ENCODE assay signal across 10 cellular contexts in genomic region chr5:123809594-123810172, GRCh38.
A peak's percentile ranks its signal among the peaks of the same experiment; 100 is the strongest.
DNase-seq lines count a peak whose midpoint lies in the region; ATAC-seq and TF ChIP-seq lines count a peak whose summit lies in the region.
"Had no signal": no experiment of that assay in that cellular context is flagged by ENCODE, and none has a peak within 500 bp of the region (broad histone marks: within the 10 kb centered on the region; RNA-seq: fewer than 3 reads in every experiment).

No MANE protein-coding gene starts in this region.

- no peak overlapping the region for H3K4me3 Mint-ChIP-seq in stimulated activated effector memory CD8-positive, alpha-beta T cell treated with anti-CD3 and anti-CD28 coated beads, Interleukin-12 subunit alpha, Interleukin-12 subunit beta, amount 100 ng/mL, for 72 hours

- peaks cover 53% of the 10 kb centered on the region for H3K4me1 ChIP-seq in mesodermal cell (ENCODE audit: control insufficient read depth, insufficient read depth, low read length, poor library complexity, severe bottlenecking)

- no peak overlapping the region for H3K27ac Mint-ChIP-seq in stimulated activated effector memory CD8-positive, alpha-beta T cell treated with anti-CD3 and anti-CD28 coated beads, Interleukin-12 subunit alpha, Interleukin-12 subunit beta, amount 100 ng/mL, for 72 hours

- DNase-seq in DMS153 treated with DMSO at 0.1 percent for 48 hours (lab: John Stamatoyannopoulos, UW; ENCODE audit: unreplicated experiment) (peak; percentile 78), NCI-H2029 (lab: John Stamatoyannopoulos, UW) (peak; percentile 41), globus pallidus (ENCODE audit: low spot score) (no peak)
- no peak for DNase-seq in stimulated activated CD4-positive, alpha-beta T cell treated with anti-CD3 and anti-CD28 coated beads, Interleukin-2, amount 100 ng/mL, for 48 hours
- no peak for DNase-seq in stimulated activated effector memory CD8-positive, alpha-beta T cell treated with anti-CD3 and anti-CD28 coated beads, Interleukin-12 subunit alpha, Interleukin-12 subunit beta, amount 100 ng/mL, for 72 hours (ENCODE audit: low spot score in 2 of 2)
- DNase-seq: ovary had no signal

- H2AFZ ChIP-seq in SU-DHL-6 (ENCODE audit: low read depth, low read length, severe bottlenecking): peak overlapping the region; percentile 67

- H3K79me2 ChIP-seq in SU-DHL-6 (ENCODE audit: insufficient read depth, low read length): no peaks in the 10 kb centered on the region

- peak overlapping the region; percentile 46 for H3K9ac ChIP-seq in SU-DHL-6 (ENCODE audit: low read length)

- H3K36me3 ChIP-seq in SU-DHL-6 (ENCODE audit: low read length): no peaks in the 10 kb centered on the region
- no peaks in the 10 kb centered on the region for H3K36me3 ChIP-seq in mesodermal cell (ENCODE audit: control insufficient read depth, insufficient read depth, low read length)
- H3K36me3 ChIP-seq: ovary had no signal

- H3K9me3 Mint-ChIP-seq in stimulated activated effector memory CD8-positive, alpha-beta T cell treated with anti-CD3 and anti-CD28 coated beads, Interleukin-12 subunit alpha, Interleukin-12 subunit beta, amount 100 ng/mL, for 72 hours: peaks cover 4% of the 10 kb centered on the region

- H3K9me2 ChIP-seq in SU-DHL-6 (replicated peaks; ENCODE audit: insufficient read depth, low read length): no peaks in the 10 kb centered on the region

- WGBS in mesodermal cell (ENCODE audit: insufficient coverage in 2 of 2), 2 experiments: 63 to 92% methylated on average over 2 to 4 of the region's 7 CpGs

- H3K27ac ChIP-seq in SU-DHL-6 (ENCODE audit: low read depth, low read length) (peak overlapping the region; percentile 93), mesodermal cell (ENCODE audit: low read depth, low read length, severe bottlenecking) (peak overlapping the region; percentile 62)
- H3K27ac ChIP-seq: ovary, RWPE1 had no signal

- no peak for TF ChIP-seq CTCF in SU-DHL-6 (IDR thresholded peaks at IDR 0.05; ENCODE audit: insufficient read depth, low read length, poor library complexity, severe bottlenecking)

- H3K4me2 ChIP-seq in SU-DHL-6 (ENCODE audit: low read depth, low read length, poor library complexity, severe bottlenecking): peak overlapping the region; percentile 49

- H3K27me3 ChIP-seq in SU-DHL-6 (ENCODE audit: low read length): no peaks in the 10 kb centered on the region
- H3K27me3 ChIP-seq: ovary had no signal

- no peaks in the 10 kb centered on the region for H4K20me1 ChIP-seq in SU-DHL-6 (ENCODE audit: low read depth, low read length)

- no peak for ATAC-seq in GM19452 (IDR thresholded peaks at IDR 0.05; ENCODE audit: unreplicated experiment)
- no peak for ATAC-seq in stimulated activated effector memory CD8-positive, alpha-beta T cell treated with anti-CD3 and anti-CD28 coated beads, Interleukin-12 subunit alpha, Interleukin-12 subunit beta, amount 100 ng/mL, for 72 hours

- peak overlapping the region; percentile 0 for H3K4me3 ChIP-seq in SU-DHL-6 (ENCODE audit: insufficient read depth, low read length, poor library complexity, severe bottlenecking)
- H3K4me3 ChIP-seq in mesodermal cell (ENCODE audit: extremely low read depth, insufficient read depth, low read length, poor library complexity, severe bottlenecking): no peak overlapping the region
- H3K4me3 ChIP-seq: ovary had no signal

- no peaks in the 10 kb centered on the region for H3K36me3 Mint-ChIP-seq in stimulated activated effector memory CD8-positive, alpha-beta T cell treated with anti-CD3 and anti-CD28 coated beads, Interleukin-12 subunit alpha, Interleukin-12 subunit beta, amount 100 ng/mL, for 72 hours

- H3F3A ChIP-seq in SU-DHL-6 (ENCODE audit: insufficient read depth): peaks cover 19% of the 10 kb centered on the region

- H3K9me3 ChIP-seq in SU-DHL-6 (ENCODE audit: insufficient read depth, low read length): no peaks in the 10 kb centered on the region
- no peaks in the 10 kb centered on the region for H3K9me3 ChIP-seq in mesodermal cell (ENCODE audit: control insufficient read depth, low read length)
- H3K9me3 ChIP-seq: ovary had no signal

- H3K4me1 Mint-ChIP-seq in stimulated activated effector memory CD8-positive, alpha-beta T cell treated with anti-CD3 and anti-CD28 coated beads, Interleukin-12 subunit alpha, Interleukin-12 subunit beta, amount 100 ng/mL, for 72 hours: no peaks in the 10 kb centered on the region

Comparison
In these comparisons a context has a peak if more than half of its experiments do, and no peak if none do; other contexts are left out.
1. DNase-seq: peak in DMS153 treated with DMSO at 0.1 percent for 48 hours (single experiment) and NCI-H2029 (single experiment); none in stimulated activated CD4-positive, alpha-beta T cell treated with anti-CD3 and anti-CD28 coated beads, Interleukin-2, amount 100 ng/mL, for 48 hours (0 of 2), stimulated activated effector memory CD8-positive, alpha-beta T cell treated with anti-CD3 and anti-CD28 coated beads, Interleukin-12 subunit alpha, Interleukin-12 subunit beta, amount 100 ng/mL, for 72 hours (0 of 2) and globus pallidus (single experiment).